Comparison of ENCODE assay signal across 9 cellular contexts in the genomic region with DNA sequence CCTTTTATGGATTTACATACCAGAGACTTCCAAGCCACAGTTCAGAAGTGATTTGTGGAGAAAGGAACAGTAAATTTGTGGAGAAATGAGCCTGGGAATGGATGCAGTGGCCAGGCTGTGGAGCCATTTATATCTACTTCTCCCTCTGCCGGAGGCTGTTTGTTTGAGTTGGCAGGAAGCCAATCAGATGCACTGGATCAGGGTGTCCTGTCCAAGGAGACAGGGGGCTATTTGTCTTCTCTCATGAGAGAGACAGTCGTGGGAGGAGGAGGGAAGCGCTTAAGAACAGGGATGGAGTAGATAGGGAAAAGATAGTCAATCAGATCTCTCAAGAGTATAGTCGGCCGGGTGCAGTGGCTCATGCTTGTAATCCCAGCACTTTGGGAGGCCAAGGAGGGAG. TPM values are rescaled to one million over a fixed set of nuclear protein-coding genes. Genes with fewer than 3 reads are reported as not detected.
DNase-seq lines count a peak whose midpoint lies in the region; ATAC-seq and TF ChIP-seq lines count a peak whose summit lies in the region.
"Had no signal": no experiment of that assay in that cellular context is flagged by ENCODE, and none has a peak within 500 bp of the region (broad histone marks: within the 10 kb centered on the region; RNA-seq: fewer than 3 reads in every experiment).

No MANE protein-coding gene starts in this region.

- no peak for TF ChIP-seq CTCF in smooth muscle cell (IDR thresholded peaks at IDR 0.05; ENCODE audit: borderline replicate concordance, insufficient read depth, poor library complexity, severe bottlenecking)

- ATAC-seq in left cardiac atrium (peak; percentile 80 to 83), GM21717 (IDR thresholded peaks at IDR 0.05; ENCODE audit: unreplicated experiment) (no peak)

- DNase-seq in SK-MEL-5 (ENCODE audit: low read depth, low spot score) (peak; percentile 97), left cardiac atrium (peak; percentile 43), smooth muscle cell (lab: John Stamatoyannopoulos, UW; ENCODE audit: unreplicated experiment) (no peak), GM19238 (ENCODE audit: insufficient read length, low spot score) (no peak), ACHN (no peak)
- DNase-seq in activated CD4-positive, CD25-positive, alpha-beta regulatory T cell treated with anti-CD3 and anti-CD28 coated beads, Interleukin-2, amount 50 U/mL, for 72 hours: no peak

- no peaks in the 10 kb centered on the region for H3K36me3 ChIP-seq in smooth muscle cell (ENCODE audit: low read depth)

- WGBS in smooth muscle cell (ENCODE audit: low lambda C conversion rate): 20% methylated on average over 5 of the region's 5 CpGs

- peak overlapping the region; percentile 67 for H3K4me2 ChIP-seq in smooth muscle cell

- in situ Hi-C loops in SK-MEL-5 (cut with HindIII; ENCODE audit: low pct_unique_long_range_greater_than_20kb, low sequenced_read_pairs): no loop called here
- in situ Hi-C loops in ACHN (cut with HindIII; ENCODE audit: low pct_ligation_motif_present, low pct_unique_long_range_greater_than_20kb, low sequenced_read_pairs): no loop called here

- H3K27ac ChIP-seq in smooth muscle cell (ENCODE audit: low read depth): no peak overlapping the region

- H3K4me3 ChIP-seq in smooth muscle cell: no peak overlapping the region

- no peaks in the 10 kb centered on the region for H3F3A ChIP-seq in smooth muscle cell (ENCODE audit: low read depth)

- no peaks in the 10 kb centered on the region for H3K4me1 ChIP-seq in smooth muscle cell (ENCODE audit: low read depth)

- H3K27me3 ChIP-seq in smooth muscle cell (ENCODE audit: low read depth): peaks cover 24% of the 10 kb centered on the region

- H3K9ac ChIP-seq in smooth muscle cell (ENCODE audit: low read depth): no peak overlapping the region

- no peak for TF ChIP-seq EP300 in Ishikawa (IDR thresholded peaks at IDR 0.05; ENCODE audit: borderline replicate concordance)

- H4K20me1 ChIP-seq in smooth muscle cell (ENCODE audit: low read depth): no peaks in the 10 kb centered on the region

- H3K9me3 ChIP-seq in smooth muscle cell (replicated peaks; ENCODE audit: low read depth): no peaks in the 10 kb centered on the region

- H2AFZ ChIP-seq in smooth muscle cell (ENCODE audit: low read depth): no peak overlapping the region

- TF ChIP-seq RAD21 in Ishikawa (IDR thresholded peaks at IDR 0.05; ENCODE audit: low read depth): no peak

- intact Hi-C loops in left cardiac atrium (cut with DNase I): no loop called here

- no peaks in the 10 kb centered on the region for H3K79me2 ChIP-seq in smooth muscle cell (ENCODE audit: low read depth)

TF ChIP-seq in Ishikawa, 13 proteins besides CTCF, POLR2A, EP300 and RAD21:
- TF ChIP-seq TCF12 (IDR thresholded peaks at IDR 0.05; ENCODE audit: low read depth) (no peak), YY1 (IDR thresholded peaks at IDR 0.05; ENCODE audit: low read depth) (no peak), CREB1 (IDR thresholded peaks at IDR 0.05; ENCODE audit: low read depth) (no peak), TAF1 (IDR thresholded peaks at IDR 0.05; ENCODE audit: low read depth) (no peak), NFIC (IDR thresholded peaks at IDR 0.05) (peak; percentile 21; the same call in 1 of the 2 replicates), ZBTB7A (IDR thresholded peaks at IDR 0.05; ENCODE audit: low read depth) (no peak), TEAD4 (IDR thresholded peaks at IDR 0.05) (no peak)
- TF ChIP-seq, protein P1, sequence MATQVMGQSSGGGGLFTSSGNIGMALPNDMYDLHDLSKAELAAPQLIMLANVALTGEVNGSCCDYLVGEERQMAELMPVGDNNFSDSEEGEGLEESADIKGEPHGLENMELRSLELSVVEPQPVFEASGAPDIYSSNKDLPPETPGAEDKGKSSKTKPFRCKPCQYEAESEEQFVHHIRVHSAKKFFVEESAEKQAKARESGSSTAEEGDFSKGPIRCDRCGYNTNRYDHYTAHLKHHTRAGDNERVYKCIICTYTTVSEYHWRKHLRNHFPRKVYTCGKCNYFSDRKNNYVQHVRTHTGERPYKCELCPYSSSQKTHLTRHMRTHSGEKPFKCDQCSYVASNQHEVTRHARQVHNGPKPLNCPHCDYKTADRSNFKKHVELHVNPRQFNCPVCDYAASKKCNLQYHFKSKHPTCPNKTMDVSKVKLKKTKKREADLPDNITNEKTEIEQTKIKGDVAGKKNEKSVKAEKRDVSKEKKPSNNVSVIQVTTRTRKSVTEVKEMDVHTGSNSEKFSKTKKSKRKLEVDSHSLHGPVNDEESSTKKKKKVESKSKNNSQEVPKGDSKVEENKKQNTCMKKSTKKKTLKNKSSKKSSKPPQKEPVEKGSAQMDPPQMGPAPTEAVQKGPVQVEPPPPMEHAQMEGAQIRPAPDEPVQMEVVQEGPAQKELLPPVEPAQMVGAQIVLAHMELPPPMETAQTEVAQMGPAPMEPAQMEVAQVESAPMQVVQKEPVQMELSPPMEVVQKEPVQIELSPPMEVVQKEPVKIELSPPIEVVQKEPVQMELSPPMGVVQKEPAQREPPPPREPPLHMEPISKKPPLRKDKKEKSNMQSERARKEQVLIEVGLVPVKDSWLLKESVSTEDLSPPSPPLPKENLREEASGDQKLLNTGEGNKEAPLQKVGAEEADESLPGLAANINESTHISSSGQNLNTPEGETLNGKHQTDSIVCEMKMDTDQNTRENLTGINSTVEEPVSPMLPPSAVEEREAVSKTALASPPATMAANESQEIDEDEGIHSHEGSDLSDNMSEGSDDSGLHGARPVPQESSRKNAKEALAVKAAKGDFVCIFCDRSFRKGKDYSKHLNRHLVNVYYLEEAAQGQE (IDR thresholded peaks at IDR 0.05; ENCODE audit: low read depth): no peak
- TF ChIP-seq, protein P2, sequence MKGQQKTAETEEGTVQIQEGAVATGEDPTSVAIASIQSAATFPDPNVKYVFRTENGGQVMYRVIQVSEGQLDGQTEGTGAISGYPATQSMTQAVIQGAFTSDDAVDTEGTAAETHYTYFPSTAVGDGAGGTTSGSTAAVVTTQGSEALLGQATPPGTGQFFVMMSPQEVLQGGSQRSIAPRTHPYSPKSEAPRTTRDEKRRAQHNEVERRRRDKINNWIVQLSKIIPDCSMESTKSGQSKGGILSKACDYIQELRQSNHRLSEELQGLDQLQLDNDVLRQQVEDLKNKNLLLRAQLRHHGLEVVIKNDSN (IDR thresholded peaks at IDR 0.05): no peak

RNA-seq across cellular contexts. Expression of a gene that starts 2.8 kb away (rescaled TPM):
- not detected in 2 replicates for total RNA-seq in SK-MEL-5 (2014; rRNA removed; shearing (Covaris generic))
- polyA plus RNA-seq in SK-MEL-5 (2015; cell fraction: cytosol; rRNA removed): not detected in 2 replicates
- 0.47 and 6.2 TPM in 2 replicates for polyA plus RNA-seq in SK-MEL-5 (2015; cell fraction: nucleus; rRNA removed)
- total RNA-seq in left cardiac atrium: 1 to 10 TPM; 1.3 to 1.9 TPM
- total RNA-seq in smooth muscle cell: not detected in 2 replicates
- 1.00 TPM in 1 of 2 replicates, not detected in the other for polyA plus RNA-seq in smooth muscle cell
- total RNA-seq: NCI-H460 had no signal

RNA-seq across cellular contexts. Expression of a gene that starts 15.2 kb away (rescaled TPM):
- 26.4 and 27.3 TPM in 2 replicates for total RNA-seq in SK-MEL-5 (2014; rRNA removed; shearing (Covaris generic))
- polyA plus RNA-seq in SK-MEL-5 (2015; cell fraction: cytosol; rRNA removed): 29.4 and 37.3 TPM in 2 replicates
- polyA plus RNA-seq in SK-MEL-5 (2015; cell fraction: nucleus; rRNA removed): 48.3 and 48.5 TPM in 2 replicates
- total RNA-seq in left cardiac atrium (10 to 100 TPM; 14.6 to 27.0 TPM), smooth muscle cell (7.5 and 11.9 TPM in 2 replicates)
- polyA plus RNA-seq in smooth muscle cell: 19.9 and 31.3 TPM in 2 replicates

RNA-seq across cellular contexts. Expression of a gene that starts 24.9 kb away (rescaled TPM):
- 216 and 229 TPM in 2 replicates for total RNA-seq in SK-MEL-5 (2014; rRNA removed; shearing (Covaris generic))
- polyA plus RNA-seq in SK-MEL-5 (2015; cell fraction: cytosol; rRNA removed): 118 and 164 TPM in 2 replicates
- 47.6 and 50.1 TPM in 2 replicates for polyA plus RNA-seq in SK-MEL-5 (2015; cell fraction: nucleus; rRNA removed)
- 10 to 100 TPM; 91.6 to 95.0 TPM for total RNA-seq in left cardiac atrium
- 50.5 and 53.7 TPM in 2 replicates for total RNA-seq in smooth muscle cell
- polyA plus RNA-seq in smooth muscle cell: 72.5 and 85.5 TPM in 2 replicates

RNA-seq across cellular contexts. Expression of a gene that starts 25.5 kb away (rescaled TPM):
- total RNA-seq in SK-MEL-5 (2014; rRNA removed; shearing (Covaris generic)): 34.2 and 43.7 TPM in 2 replicates
- polyA plus RNA-seq in SK-MEL-5 (2015; cell fraction: cytosol; rRNA removed): 77.7 and 93.2 TPM in 2 replicates
- polyA plus RNA-seq in SK-MEL-5 (2015; cell fraction: nucleus; rRNA removed): 45.2 and 74.8 TPM in 2 replicates
- total RNA-seq in left cardiac atrium (under 1 TPM; 0.29 to 0.47 TPM), smooth muscle cell (not detected in 2 replicates)
- polyA plus RNA-seq in smooth muscle cell: 0.79 TPM in 1 of 2 replicates, not detected in the other

RNA-seq across cellular contexts. Expression of a gene that starts 36.9 kb away (rescaled TPM):
- not detected in 2 replicates for total RNA-seq in SK-MEL-5 (2014; rRNA removed; shearing (Covaris generic))
- polyA plus RNA-seq in SK-MEL-5 (2015; cell fraction: cytosol; rRNA removed): not detected in 2 replicates
- polyA plus RNA-seq in SK-MEL-5 (2015; cell fraction: nucleus; rRNA removed): not detected in 2 replicates
- not detected for total RNA-seq in left cardiac atrium
- not detected in 2 replicates for total RNA-seq in smooth muscle cell
- polyA plus RNA-seq in smooth muscle cell: not detected in 2 replicates
- total RNA-seq: NCI-H460 had no signal

Comparison
In these comparisons a context has a peak if more than half of its experiments do, and no peak if none do; other contexts are left out.
1. DNase-seq: peak in SK-MEL-5 (single experiment) and left cardiac atrium (single experiment); none in smooth muscle cell (single experiment), GM19238 (single experiment), ACHN (single experiment) and activated CD4-positive, CD25-positive, alpha-beta regulatory T cell treated with anti-CD3 and anti-CD28 coated beads, Interleukin-2, amount 50 U/mL, for 72 hours (single experiment).